Comparison of ENCODE assay signal across 24 cellular contexts in genomic region chr9:108928386-108928785, GRCh38. TPM values are rescaled to one million over a fixed set of nuclear protein-coding genes. Genes with fewer than 3 reads are reported as not detected.
A peak's percentile ranks its signal among the peaks of the same experiment; 100 is the strongest.
DNase-seq lines count a peak whose midpoint lies in the region; ATAC-seq and TF ChIP-seq lines count a peak whose summit lies in the region.
"Had no signal": no experiment of that assay in that cellular context is flagged by ENCODE, and none has a peak within 500 bp of the region (broad histone marks: within the 10 kb centered on the region; RNA-seq: fewer than 3 reads in every experiment).

No MANE protein-coding gene starts in this region.

- H3K9me2 ChIP-seq in Loucy (replicated peaks; ENCODE audit: low read depth, low read length), result no peaks in the 10 kb centered on the region

- no peak overlapping the region for H2AFZ ChIP-seq in Loucy (ENCODE audit: low read length)

- H3K79me2 ChIP-seq in Loucy (ENCODE audit: insufficient read depth, low read length), result peaks cover 25% of the 10 kb centered on the region

- no peak overlapping the region for H3K4me3 Mint-ChIP-seq in nephron progenitor cell
- H3K4me3 Mint-ChIP-seq: CD14-positive monocyte; CD4-positive, alpha-beta memory T cell had no signal

- H4K20me1 ChIP-seq in Loucy (ENCODE audit: insufficient read depth, low read length, poor library complexity, severe bottlenecking), result peaks cover 4% of the 10 kb centered on the region

- H3K4me1 ChIP-seq in Loucy (ENCODE audit: insufficient read depth, low read length, poor library complexity, severe bottlenecking), result peaks cover 20% of the 10 kb centered on the region
- H3K4me1 ChIP-seq: BE2C had no signal

- TF ChIP-seq CTCF in Loucy (conservative IDR thresholded peaks at IDR 0.05; ENCODE audit: low read length) (no peak), nephron progenitor cell (IDR thresholded peaks at IDR 0.05) (no peak)

- no peaks in the 10 kb centered on the region for H3K27me3 Mint-ChIP-seq in nephron progenitor cell (ENCODE audit: low read depth, poor library complexity)
- H3K27me3 Mint-ChIP-seq: CD4-positive, alpha-beta memory T cell; CD4-positive, CD25-positive, alpha-beta regulatory T cell; CD8-positive, alpha-beta memory T cell had no signal

- peaks cover 53% of the 10 kb centered on the region for H3K36me3 Mint-ChIP-seq in nephron progenitor cell (ENCODE audit: low read depth)

- H3K9me3 ChIP-seq in Loucy (ENCODE audit: insufficient read depth, low read depth, low read length), result no peaks in the 10 kb centered on the region
- H3K9me3 ChIP-seq: BE2C, BLaER1 had no signal

- DNase-seq in dermis microvascular lymphatic vessel endothelial cell (ENCODE audit: low read depth in 2 of 2) (peak; percentile 58 to 69), nephron progenitor cell (no peak), NCI-H446 (lab: John Stamatoyannopoulos, UW) (no peak), HuH-7 (ENCODE audit: low spot score) (no peak)
- DNase-seq: 8988T; ACHN; BE2C; C1 segment of cervical spinal cord; CD4-positive, alpha-beta memory T cell; CD4-positive, CD25-positive, alpha-beta regulatory T cell; CD8-positive, alpha-beta memory T cell; COR-L47; DMS 273 treated with DMSO at 0.1 percent for 48 hours; DMS153; DMS53; DMS79; DND-41; EL; GDM1 had no signal

- no peak overlapping the region for H3K9ac ChIP-seq in Loucy (ENCODE audit: low read depth, low read length, poor library complexity, severe bottlenecking)
- H3K9ac ChIP-seq: BLaER1 had no signal

- H3K4me3 ChIP-seq in Loucy (ENCODE audit: low read length, poor library complexity, severe bottlenecking), result no peak overlapping the region
- H3K4me3 ChIP-seq: BLaER1, GM12878 had no signal

- no peaks in the 10 kb centered on the region for H3F3A ChIP-seq in Loucy (ENCODE audit: low read depth)

- H3K9me3 Mint-ChIP-seq in nephron progenitor cell, result no peaks in the 10 kb centered on the region
- H3K9me3 Mint-ChIP-seq: CD14-positive monocyte; CD4-positive, CD25-positive, alpha-beta regulatory T cell; CD8-positive, alpha-beta memory T cell had no signal

- peaks cover 21% of the 10 kb centered on the region for H3K4me1 Mint-ChIP-seq in nephron progenitor cell

- peak overlapping the region; percentile 19 for H3K4me2 ChIP-seq in Loucy (ENCODE audit: low read depth, low read length, poor library complexity, severe bottlenecking)
- H3K4me2 ChIP-seq: BLaER1 had no signal

- no peak for ATAC-seq in HG03175 (IDR thresholded peaks at IDR 0.05; ENCODE audit: unreplicated experiment)
- ATAC-seq: GM12878 had no signal

- H3K27ac Mint-ChIP-seq in nephron progenitor cell, result peak overlapping the region; percentile 5

- H3K36me3 ChIP-seq in Loucy (ENCODE audit: insufficient read depth, low read length), result peaks cover 46% of the 10 kb centered on the region; the same call in 1 of the 2 replicates

- H3K27me3 ChIP-seq in Loucy (ENCODE audit: insufficient read depth, low read length, poor library complexity, severe bottlenecking), result no peaks in the 10 kb centered on the region
- H3K27me3 ChIP-seq: BE2C, BLaER1 had no signal

RNA-seq across cellular contexts. Expression of gene ELP1, which starts 5.5 kb away (rescaled TPM):
- total RNA-seq in dermis microvascular lymphatic vessel endothelial cell, result 25.5 and 28.3 TPM in 2 replicates

RNA-seq across cellular contexts. Expression of gene ABITRAM, which starts 5.8 kb away (rescaled TPM):
- 2.7 and 3.2 TPM in 2 replicates for total RNA-seq in dermis microvascular lymphatic vessel endothelial cell

Comparison
In these comparisons a context has a peak if more than half of its experiments do, and no peak if none do; other contexts are left out.
1. DNase-seq: peak in dermis microvascular lymphatic vessel endothelial cell (2 of 2); none in nephron progenitor cell (single experiment), NCI-H446 (0 of 2) and HuH-7 (single experiment).